Comparison of ENCODE assay signal across 17 cellular contexts in genomic region chr3:109316162-109316730, GRCh38. TPM values are rescaled to one million over a fixed set of nuclear protein-coding genes. Genes with fewer than 3 reads are reported as not detected.
A peak's percentile ranks its signal among the peaks of the same experiment; 100 is the strongest.
DNase-seq lines count a peak whose midpoint lies in the region; ATAC-seq and TF ChIP-seq lines count a peak whose summit lies in the region.
"Had no signal": no experiment of that assay in that cellular context is flagged by ENCODE, and none has a peak within 500 bp of the region (broad histone marks: within the 10 kb centered on the region; RNA-seq: fewer than 3 reads in every experiment).

A gene with protein sequence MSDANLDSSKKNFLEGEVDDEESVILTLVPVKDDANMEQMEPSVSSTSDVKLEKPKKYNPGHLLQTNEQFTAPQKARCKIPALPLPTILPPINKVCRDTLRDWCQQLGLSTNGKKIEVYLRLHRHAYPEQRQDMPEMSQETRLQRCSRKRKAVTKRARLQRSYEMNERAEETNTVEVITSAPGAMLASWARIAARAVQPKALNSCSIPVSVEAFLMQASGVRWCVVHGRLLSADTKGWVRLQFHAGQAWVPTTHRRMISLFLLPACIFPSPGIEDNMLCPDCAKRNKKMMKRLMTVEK (minus strand): TSS chr3:109316517. CDS start chr3:109314542, 1,975 bp downstream.

- no peak for TF ChIP-seq CTCF in gastroesophageal sphincter (IDR thresholded peaks at IDR 0.05)
- no peak for TF ChIP-seq CTCF in nephron (IDR thresholded peaks at IDR 0.05; ENCODE audit: unreplicated experiment in 3 of 3)
- no peak for TF ChIP-seq CTCF in coronary artery (IDR thresholded peaks at IDR 0.05)

- ATAC-seq in gastroesophageal sphincter = peak; percentile 16
- no peak for ATAC-seq in GM21737 (IDR thresholded peaks at IDR 0.05; ENCODE audit: unreplicated experiment)
- ATAC-seq in activated CD4-positive, alpha-beta T cell treated with anti-CD3 and anti-CD28 coated beads for 36 hours = no peak
- ATAC-seq: Right ventricle myocardium inferior, SK-N-SH treated with all-trans-retinoic acid at 6 μM for 48 hours had no signal

- no peak within 1 kb of the TSS for H3K4me3 Mint-ChIP-seq in nephron
- H3K4me3 Mint-ChIP-seq in activated CD4-positive, alpha-beta T cell treated with anti-CD3 and anti-CD28 coated beads for 36 hours = no peak within 1 kb of the TSS

- H3K27ac Mint-ChIP-seq in nephron = peak within 1 kb of the TSS in 2 of 3 experiments; percentile 30 to 77
- H3K27ac Mint-ChIP-seq in activated CD4-positive, alpha-beta T cell treated with anti-CD3 and anti-CD28 coated beads for 36 hours = no peak within 1 kb of the TSS

- 83 to 88% methylated on average over 1 to 4 of the region's 21 CpGs for WGBS in gastroesophageal sphincter (ENCODE audit: low coverage in 1 of 2), 2 donors

- intact Hi-C loops in activated CD4-positive, alpha-beta T cell treated with anti-CD3 and anti-CD28 coated beads for 36 hours (cut with DNase I, micrococcal nuclease) = no loop called here

- no peaks in the 10 kb centered on the region for H3K9me3 Mint-ChIP-seq in nephron
- H3K9me3 Mint-ChIP-seq in activated CD4-positive, alpha-beta T cell treated with anti-CD3 and anti-CD28 coated beads for 36 hours (ENCODE audit: low read depth) = no peaks in the 10 kb centered on the region

- no peak for TF ChIP-seq EP300 in gastroesophageal sphincter (IDR thresholded peaks at IDR 0.05)

- TF ChIP-seq POLR2A in gastroesophageal sphincter (IDR thresholded peaks at IDR 0.05) = no peak

- CTCF ChIA-PET in activated CD4-positive, alpha-beta T cell treated with anti-CD3 and anti-CD28 coated beads for 36 hours (lab: Charles Lee) = no interaction called here

- H3K4me1 Mint-ChIP-seq in nephron = peaks cover 6% of the 10 kb centered on the region
- no peaks in the 10 kb centered on the region for H3K4me1 Mint-ChIP-seq in activated CD4-positive, alpha-beta T cell treated with anti-CD3 and anti-CD28 coated beads for 36 hours

- no peaks in the 10 kb centered on the region for H3K9me3 ChIP-seq in NT2/D1 (ENCODE audit: insufficient read depth, low read length)
- no peaks in the 10 kb centered on the region for H3K9me3 ChIP-seq in gastroesophageal sphincter

- no peaks in the 10 kb centered on the region for H3K36me3 ChIP-seq in NT2/D1 (ENCODE audit: insufficient read depth, insufficient read length, low read length)
- H3K36me3 ChIP-seq in gastroesophageal sphincter = no peaks in the 10 kb centered on the region

- H3K27me3 ChIP-seq in NT2/D1 (ENCODE audit: insufficient read depth, insufficient read length) (no peaks in the 10 kb centered on the region), gastroesophageal sphincter (no peaks in the 10 kb centered on the region)

- H3K4me3 ChIP-seq in NT2/D1 (ENCODE audit: insufficient read length, low read depth) (no peak within 1 kb of the TSS), gastroesophageal sphincter (no peak within 1 kb of the TSS), coronary artery (no peak within 1 kb of the TSS)

- POLR2A ChIA-PET in activated CD4-positive, alpha-beta T cell treated with anti-CD3 and anti-CD28 coated beads for 36 hours (lab: Charles Lee) = no interaction called here

- peak; percentile 100 for DNase-seq in ELF-1 (ENCODE audit: low read depth, low spot score)
- peak; percentile 84 for DNase-seq in NT2/D1 (ENCODE audit: low read depth, low spot score)
- DNase-seq in coronary artery (ENCODE audit: low spot score) = no peak
- no peak for DNase-seq in NCI-H1694 treated with DMSO at 0.1 percent for 48 hours (lab: John Stamatoyannopoulos, UW)
- no peak for DNase-seq in activated CD4-positive, alpha-beta T cell treated with anti-CD3 and anti-CD28 coated beads for 36 hours
- DNase-seq: AML-193, DMS79 treated with DMSO at 0.1 percent for 48 hours, KBM-7, NCI-H1092, NCI-H2107, NCI-H69 had no signal

- no peak within 1 kb of the TSS for H3K9ac ChIP-seq in NT2/D1 (ENCODE audit: insufficient read length, low read depth)

- H3K27ac ChIP-seq in gastroesophageal sphincter (no peak within 1 kb of the TSS), coronary artery (no peak within 1 kb of the TSS)

- no peaks in the 10 kb centered on the region for H3K36me3 Mint-ChIP-seq in nephron (ENCODE audit: low read depth)
- H3K36me3 Mint-ChIP-seq in activated CD4-positive, alpha-beta T cell treated with anti-CD3 and anti-CD28 coated beads for 36 hours (ENCODE audit: low read depth) = no peaks in the 10 kb centered on the region

- H3K27me3 Mint-ChIP-seq in nephron (ENCODE audit: low read depth) = peaks cover under 1% of the 10 kb centered on the region
- H3K27me3 Mint-ChIP-seq in activated CD4-positive, alpha-beta T cell treated with anti-CD3 and anti-CD28 coated beads for 36 hours = no peaks in the 10 kb centered on the region

- H3K4me1 ChIP-seq in NT2/D1 (ENCODE audit: insufficient read depth, insufficient read length) (no peaks in the 10 kb centered on the region), gastroesophageal sphincter (no peaks in the 10 kb centered on the region)

RNA-seq across cellular contexts. Expression of the gene that starts here (rescaled TPM):
- not detected for total RNA-seq in gastroesophageal sphincter
- not detected for total RNA-seq in activated CD4-positive, alpha-beta T cell treated with anti-CD3 and anti-CD28 coated beads for 36 hours
- total RNA-seq: M059J, Right ventricle myocardium inferior had no signal

Comparison
In these comparisons a context has a peak if more than half of its experiments do, and no peak if none do; other contexts are left out.
1. Peak in ATAC-seq in gastroesophageal sphincter; RNA of the gene not detected or under 1 TPM.
2. DNase-seq: peak in ELF-1 (single experiment) and NT2/D1 (single experiment); none in coronary artery (single experiment), NCI-H1694 treated with DMSO at 0.1 percent for 48 hours (single experiment) and activated CD4-positive, alpha-beta T cell treated with anti-CD3 and anti-CD28 coated beads for 36 hours (single experiment).